In the genomic region with DNA sequence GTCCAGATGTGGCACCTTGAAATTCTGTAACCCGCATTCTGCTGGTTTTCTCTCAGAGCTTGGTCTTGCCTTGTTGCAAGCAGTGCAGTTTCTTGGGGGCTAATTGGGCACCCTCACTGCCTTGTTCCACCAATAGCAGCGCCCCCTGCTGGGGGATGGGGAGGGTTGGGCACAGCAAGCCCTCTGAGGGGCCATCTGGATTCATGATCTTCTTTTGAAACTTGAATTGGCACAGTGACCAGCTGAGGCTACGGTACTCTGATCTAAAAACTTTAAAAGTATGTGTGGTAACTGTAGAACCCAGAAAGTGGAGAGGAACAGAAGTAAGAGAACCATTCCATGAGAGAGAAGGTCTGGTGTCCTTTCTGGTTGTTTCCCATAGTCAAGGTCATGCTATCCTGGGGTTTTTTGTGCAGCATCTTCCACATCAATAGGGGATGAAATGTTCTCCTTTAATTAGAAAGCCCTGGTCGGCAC, we compare ENCODE assay signal across 1 cellular context.
TF ChIP-seq lines count a peak whose summit lies in the region.

No MANE protein-coding gene starts in this region.

TF ChIP-seq in K562, 482 proteins besides CTCF, POLR2A, EP300 and RAD21 (continued from another document and continues in another):
- TF ChIP-seq TARDBP (IDR thresholded peaks at IDR 0.05): no peak
- no peak for TF ChIP-seq RBM17 (IDR thresholded peaks at IDR 0.05; ENCODE audit: borderline replicate concordance, low read depth, low read length)
- TF ChIP-seq, protein P1, sequence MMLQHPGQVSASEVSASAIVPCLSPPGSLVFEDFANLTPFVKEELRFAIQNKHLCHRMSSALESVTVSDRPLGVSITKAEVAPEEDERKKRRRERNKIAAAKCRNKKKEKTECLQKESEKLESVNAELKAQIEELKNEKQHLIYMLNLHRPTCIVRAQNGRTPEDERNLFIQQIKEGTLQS (IDR thresholded peaks at IDR 0.05): no peak
- TF ChIP-seq, protein P1 (CRISPR knock-in tag; conservative IDR thresholded peaks at IDR 0.05): peak; percentile 61; the same call in 1 of the 2 replicates
- TF ChIP-seq, protein P2, sequence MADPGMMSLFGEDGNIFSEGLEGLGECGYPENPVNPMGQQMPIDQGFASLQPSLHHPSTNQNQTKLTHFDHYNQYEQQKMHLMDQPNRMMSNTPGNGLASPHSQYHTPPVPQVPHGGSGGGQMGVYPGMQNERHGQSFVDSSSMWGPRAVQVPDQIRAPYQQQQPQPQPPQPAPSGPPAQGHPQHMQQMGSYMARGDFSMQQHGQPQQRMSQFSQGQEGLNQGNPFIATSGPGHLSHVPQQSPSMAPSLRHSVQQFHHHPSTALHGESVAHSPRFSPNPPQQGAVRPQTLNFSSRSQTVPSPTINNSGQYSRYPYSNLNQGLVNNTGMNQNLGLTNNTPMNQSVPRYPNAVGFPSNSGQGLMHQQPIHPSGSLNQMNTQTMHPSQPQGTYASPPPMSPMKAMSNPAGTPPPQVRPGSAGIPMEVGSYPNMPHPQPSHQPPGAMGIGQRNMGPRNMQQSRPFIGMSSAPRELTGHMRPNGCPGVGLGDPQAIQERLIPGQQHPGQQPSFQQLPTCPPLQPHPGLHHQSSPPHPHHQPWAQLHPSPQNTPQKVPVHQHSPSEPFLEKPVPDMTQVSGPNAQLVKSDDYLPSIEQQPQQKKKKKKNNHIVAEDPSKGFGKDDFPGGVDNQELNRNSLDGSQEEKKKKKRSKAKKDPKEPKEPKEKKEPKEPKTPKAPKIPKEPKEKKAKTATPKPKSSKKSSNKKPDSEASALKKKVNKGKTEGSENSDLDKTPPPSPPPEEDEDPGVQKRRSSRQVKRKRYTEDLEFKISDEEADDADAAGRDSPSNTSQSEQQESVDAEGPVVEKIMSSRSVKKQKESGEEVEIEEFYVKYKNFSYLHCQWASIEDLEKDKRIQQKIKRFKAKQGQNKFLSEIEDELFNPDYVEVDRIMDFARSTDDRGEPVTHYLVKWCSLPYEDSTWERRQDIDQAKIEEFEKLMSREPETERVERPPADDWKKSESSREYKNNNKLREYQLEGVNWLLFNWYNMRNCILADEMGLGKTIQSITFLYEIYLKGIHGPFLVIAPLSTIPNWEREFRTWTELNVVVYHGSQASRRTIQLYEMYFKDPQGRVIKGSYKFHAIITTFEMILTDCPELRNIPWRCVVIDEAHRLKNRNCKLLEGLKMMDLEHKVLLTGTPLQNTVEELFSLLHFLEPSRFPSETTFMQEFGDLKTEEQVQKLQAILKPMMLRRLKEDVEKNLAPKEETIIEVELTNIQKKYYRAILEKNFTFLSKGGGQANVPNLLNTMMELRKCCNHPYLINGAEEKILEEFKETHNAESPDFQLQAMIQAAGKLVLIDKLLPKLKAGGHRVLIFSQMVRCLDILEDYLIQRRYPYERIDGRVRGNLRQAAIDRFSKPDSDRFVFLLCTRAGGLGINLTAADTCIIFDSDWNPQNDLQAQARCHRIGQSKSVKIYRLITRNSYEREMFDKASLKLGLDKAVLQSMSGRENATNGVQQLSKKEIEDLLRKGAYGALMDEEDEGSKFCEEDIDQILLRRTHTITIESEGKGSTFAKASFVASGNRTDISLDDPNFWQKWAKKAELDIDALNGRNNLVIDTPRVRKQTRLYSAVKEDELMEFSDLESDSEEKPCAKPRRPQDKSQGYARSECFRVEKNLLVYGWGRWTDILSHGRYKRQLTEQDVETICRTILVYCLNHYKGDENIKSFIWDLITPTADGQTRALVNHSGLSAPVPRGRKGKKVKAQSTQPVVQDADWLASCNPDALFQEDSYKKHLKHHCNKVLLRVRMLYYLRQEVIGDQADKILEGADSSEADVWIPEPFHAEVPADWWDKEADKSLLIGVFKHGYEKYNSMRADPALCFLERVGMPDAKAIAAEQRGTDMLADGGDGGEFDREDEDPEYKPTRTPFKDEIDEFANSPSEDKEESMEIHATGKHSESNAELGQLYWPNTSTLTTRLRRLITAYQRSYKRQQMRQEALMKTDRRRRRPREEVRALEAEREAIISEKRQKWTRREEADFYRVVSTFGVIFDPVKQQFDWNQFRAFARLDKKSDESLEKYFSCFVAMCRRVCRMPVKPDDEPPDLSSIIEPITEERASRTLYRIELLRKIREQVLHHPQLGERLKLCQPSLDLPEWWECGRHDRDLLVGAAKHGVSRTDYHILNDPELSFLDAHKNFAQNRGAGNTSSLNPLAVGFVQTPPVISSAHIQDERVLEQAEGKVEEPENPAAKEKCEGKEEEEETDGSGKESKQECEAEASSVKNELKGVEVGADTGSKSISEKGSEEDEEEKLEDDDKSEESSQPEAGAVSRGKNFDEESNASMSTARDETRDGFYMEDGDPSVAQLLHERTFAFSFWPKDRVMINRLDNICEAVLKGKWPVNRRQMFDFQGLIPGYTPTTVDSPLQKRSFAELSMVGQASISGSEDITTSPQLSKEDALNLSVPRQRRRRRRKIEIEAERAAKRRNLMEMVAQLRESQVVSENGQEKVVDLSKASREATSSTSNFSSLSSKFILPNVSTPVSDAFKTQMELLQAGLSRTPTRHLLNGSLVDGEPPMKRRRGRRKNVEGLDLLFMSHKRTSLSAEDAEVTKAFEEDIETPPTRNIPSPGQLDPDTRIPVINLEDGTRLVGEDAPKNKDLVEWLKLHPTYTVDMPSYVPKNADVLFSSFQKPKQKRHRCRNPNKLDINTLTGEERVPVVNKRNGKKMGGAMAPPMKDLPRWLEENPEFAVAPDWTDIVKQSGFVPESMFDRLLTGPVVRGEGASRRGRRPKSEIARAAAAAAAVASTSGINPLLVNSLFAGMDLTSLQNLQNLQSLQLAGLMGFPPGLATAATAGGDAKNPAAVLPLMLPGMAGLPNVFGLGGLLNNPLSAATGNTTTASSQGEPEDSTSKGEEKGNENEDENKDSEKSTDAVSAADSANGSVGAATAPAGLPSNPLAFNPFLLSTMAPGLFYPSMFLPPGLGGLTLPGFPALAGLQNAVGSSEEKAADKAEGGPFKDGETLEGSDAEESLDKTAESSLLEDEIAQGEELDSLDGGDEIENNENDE (IDR thresholded peaks at IDR 0.05; ENCODE audit: low read depth, low read length): no peak
- peak in 1 of 2 experiments; percentile 45 for TF ChIP-seq MAZ (CRISPR knock-in tag; conservative IDR thresholded peaks at IDR 0.05 in 1 of 2, IDR thresholded peaks at IDR 0.05 in 1 of 2)
- no peak for TF ChIP-seq SETDB1 (IDR thresholded peaks at IDR 0.05; ENCODE audit: low read length)
- TF ChIP-seq, protein P3, sequence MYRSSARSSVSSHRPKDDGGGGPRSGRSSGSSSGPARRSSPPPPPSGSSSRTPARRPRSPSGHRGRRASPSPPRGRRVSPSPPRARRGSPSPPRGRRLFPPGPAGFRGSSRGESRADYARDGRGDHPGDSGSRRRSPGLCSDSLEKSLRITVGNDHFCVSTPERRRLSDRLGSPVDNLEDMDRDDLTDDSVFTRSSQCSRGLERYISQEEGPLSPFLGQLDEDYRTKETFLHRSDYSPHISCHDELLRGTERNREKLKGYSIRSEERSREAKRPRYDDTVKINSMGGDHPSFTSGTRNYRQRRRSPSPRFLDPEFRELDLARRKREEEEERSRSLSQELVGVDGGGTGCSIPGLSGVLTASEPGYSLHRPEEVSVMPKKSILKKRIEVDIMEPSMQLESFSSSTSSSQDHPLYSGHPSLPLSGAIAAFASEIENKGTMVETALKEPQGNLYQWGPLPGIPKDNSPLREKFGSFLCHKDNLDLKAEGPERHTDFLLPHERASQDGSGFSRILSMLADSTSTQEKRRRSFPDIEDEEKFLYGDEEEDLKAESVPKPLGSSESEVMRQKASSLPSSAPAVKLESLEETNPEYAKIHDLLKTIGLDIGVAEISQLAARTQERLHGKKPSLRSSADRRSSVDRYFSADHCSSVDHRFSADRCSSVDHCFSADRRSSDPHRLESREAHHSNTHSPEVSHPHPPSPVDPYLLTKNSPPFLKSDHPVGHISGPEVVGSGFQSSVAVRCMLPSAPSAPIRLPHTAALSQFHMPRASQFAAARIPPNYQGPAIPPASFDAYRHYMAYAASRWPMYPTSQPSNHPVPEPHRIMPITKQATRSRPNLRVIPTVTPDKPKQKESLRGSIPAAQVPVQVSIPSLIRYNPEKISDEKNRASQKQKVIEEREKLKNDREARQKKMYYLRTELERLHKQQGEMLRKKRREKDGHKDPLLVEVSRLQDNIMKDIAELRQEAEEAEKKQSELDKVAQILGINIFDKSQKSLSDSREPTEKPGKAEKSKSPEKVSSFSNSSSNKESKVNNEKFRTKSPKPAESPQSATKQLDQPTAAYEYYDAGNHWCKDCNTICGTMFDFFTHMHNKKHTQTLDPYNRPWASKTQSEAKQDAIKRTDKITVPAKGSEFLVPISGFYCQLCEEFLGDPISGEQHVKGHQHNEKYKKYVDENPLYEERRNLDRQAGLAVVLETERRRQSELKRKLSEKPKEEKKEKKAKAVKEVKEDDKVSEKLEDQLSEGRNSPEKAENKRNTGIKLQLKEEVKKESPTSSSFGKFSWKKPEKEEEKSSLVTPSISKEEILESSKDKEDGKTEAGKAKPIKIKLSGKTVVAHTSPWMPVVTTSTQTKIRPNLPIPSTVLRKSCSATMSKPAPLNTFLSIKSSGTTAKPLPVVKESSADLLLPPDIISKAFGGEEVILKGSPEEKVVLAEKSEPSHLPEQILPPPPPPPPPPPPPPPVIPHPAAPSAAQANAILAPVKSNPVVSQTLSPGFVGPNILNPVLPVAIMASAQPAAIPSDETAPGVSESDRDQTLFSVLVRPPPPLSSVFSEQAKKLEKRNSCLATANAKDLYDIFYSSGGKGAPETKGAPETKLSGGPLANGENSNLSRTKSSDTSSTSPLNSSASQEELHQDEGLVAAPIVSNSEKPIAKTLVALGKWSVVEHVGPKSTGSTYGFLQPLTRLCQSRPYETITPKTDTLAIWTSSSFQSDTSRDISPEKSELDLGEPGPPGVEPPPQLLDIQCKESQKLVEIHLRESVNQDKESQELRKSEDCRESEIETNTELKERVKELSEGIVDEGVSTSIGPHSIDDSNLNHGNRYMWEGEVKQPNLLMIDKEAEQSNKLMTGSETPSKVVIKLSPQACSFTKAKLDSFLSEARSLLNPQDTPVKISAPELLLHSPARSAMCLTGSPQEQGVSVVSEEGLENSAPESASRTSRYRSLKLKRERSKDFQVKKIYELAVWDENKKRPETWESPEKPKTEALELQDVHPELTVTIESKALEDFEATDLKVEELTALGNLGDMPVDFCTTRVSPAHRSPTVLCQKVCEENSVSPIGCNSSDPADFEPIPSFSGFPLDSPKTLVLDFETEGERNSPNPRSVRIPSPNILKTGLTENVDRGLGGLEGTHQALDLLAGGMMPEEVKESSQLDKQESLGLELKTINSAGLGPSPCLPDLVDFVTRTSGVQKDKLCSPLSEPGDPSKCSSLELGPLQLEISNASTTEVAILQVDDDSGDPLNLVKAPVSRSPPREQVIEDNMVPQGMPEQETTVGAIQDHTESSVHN (IDR thresholded peaks at IDR 0.05; ENCODE audit: borderline replicate concordance in 1 of 2, low read depth in 1 of 2): no peak
- no peak for TF ChIP-seq TEAD2 (tag; IDR thresholded peaks at IDR 0.05)
- TF ChIP-seq, protein P4, sequence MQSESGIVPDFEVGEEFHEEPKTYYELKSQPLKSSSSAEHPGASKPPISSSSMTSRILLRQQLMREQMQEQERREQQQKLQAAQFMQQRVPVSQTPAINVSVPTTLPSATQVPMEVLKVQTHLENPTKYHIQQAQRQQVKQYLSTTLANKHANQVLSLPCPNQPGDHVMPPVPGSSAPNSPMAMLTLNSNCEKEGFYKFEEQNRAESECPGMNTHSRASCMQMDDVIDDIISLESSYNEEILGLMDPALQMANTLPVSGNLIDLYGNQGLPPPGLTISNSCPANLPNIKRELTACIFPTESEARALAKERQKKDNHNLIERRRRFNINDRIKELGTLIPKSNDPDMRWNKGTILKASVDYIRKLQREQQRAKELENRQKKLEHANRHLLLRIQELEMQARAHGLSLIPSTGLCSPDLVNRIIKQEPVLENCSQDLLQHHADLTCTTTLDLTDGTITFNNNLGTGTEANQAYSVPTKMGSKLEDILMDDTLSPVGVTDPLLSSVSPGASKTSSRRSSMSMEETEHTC (IDR thresholded peaks at IDR 0.05): no peak
- TF ChIP-seq PCBP1 (IDR thresholded peaks at IDR 0.05; ENCODE audit: low read depth, low read length, poor library complexity, severe bottlenecking): no peak
- no peak for TF ChIP-seq ZNF507 (tag; conservative IDR thresholded peaks at IDR 0.05)
- TF ChIP-seq ARID1B (IDR thresholded peaks at IDR 0.05): no peak
- TF ChIP-seq MAFG (tag; conservative IDR thresholded peaks at IDR 0.05): no peak
- no peak for TF ChIP-seq BHLHE40 (IDR thresholded peaks at IDR 0.05; ENCODE audit: low read length)
- TF ChIP-seq NR4A1 (CRISPR knock-in tag; IDR thresholded peaks at IDR 0.05): no peak
- no peak for TF ChIP-seq NR4A1 (tag; IDR thresholded peaks at IDR 0.05)
- no peak for TF ChIP-seq TCF7L2 (IDR thresholded peaks at IDR 0.05; ENCODE audit: low read depth, low read length)
- TF ChIP-seq ZC3H11A (IDR thresholded peaks at IDR 0.05; ENCODE audit: low read depth, low read length): no peak
- TF ChIP-seq CBX5 (IDR thresholded peaks at IDR 0.05; ENCODE audit: borderline replicate concordance, low read depth): no peak
- TF ChIP-seq GTF2F1 (IDR thresholded peaks at IDR 0.05; ENCODE audit: low read depth, low read length): no peak
- TF ChIP-seq TAL1 (IDR thresholded peaks at IDR 0.05): no peak
- TF ChIP-seq TFAM (CRISPR knock-in tag; conservative IDR thresholded peaks at IDR 0.05): no peak
- no peak for TF ChIP-seq ZNF316 (IDR thresholded peaks at IDR 0.05)
